In the genomic region with DNA sequence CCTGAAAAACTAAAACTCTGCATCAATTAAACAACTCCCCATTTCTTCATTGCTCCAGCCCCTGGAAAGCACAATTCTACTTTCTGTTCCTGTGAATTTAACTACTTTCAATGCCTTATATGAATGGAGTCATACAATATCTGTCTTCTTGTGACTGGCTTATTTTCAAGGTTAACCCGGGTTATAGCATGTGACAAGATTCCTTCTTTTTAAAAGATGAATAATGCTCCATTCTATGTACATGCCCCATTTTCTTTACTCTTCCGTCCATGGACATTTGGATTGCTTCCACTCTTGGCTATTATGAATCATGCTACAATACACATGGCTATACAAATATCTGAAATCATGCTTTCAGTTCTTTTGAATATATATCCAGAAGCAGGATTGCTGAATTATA, we compare ENCODE assay signal across 13 cellular contexts.
DNase-seq lines count a peak whose midpoint lies in the region; TF ChIP-seq lines count a peak whose summit lies in the region.
"Had no signal": no experiment of that assay in that cellular context is flagged by ENCODE, and none has a peak within 500 bp of the region (broad histone marks: within the 10 kb centered on the region; RNA-seq: fewer than 3 reads in every experiment).

No MANE protein-coding gene starts in this region.

- H3K27me3 ChIP-seq in BE2C (no peaks in the 10 kb centered on the region), H7 (ENCODE audit: control insufficient read depth, insufficient read depth, low read length) (no peaks in the 10 kb centered on the region)
- H3K27me3 ChIP-seq: BLaER1 had no signal

- H3K4me3 ChIP-seq in fibroblast of the aortic adventitia (ENCODE audit: low read depth, low read length): no peak overlapping the region
- no peak overlapping the region for H3K4me3 ChIP-seq in BE2C (ENCODE audit: low read depth, low read length)
- no peak overlapping the region for H3K4me3 ChIP-seq in H7 (ENCODE audit: insufficient read depth, low read depth, low read length)
- H3K4me3 ChIP-seq: BLaER1 had no signal

- TF ChIP-seq CTCF in fibroblast of the aortic adventitia (IDR thresholded peaks at IDR 0.05; ENCODE audit: insufficient read depth, low read length) (no peak), BE2C (IDR thresholded peaks at IDR 0.05; ENCODE audit: low read depth, low read length) (no peak)

- no peaks in the 10 kb centered on the region for H3K4me1 ChIP-seq in BE2C
- H3K4me1 ChIP-seq: BLaER1 had no signal

- H3K36me3 ChIP-seq in BE2C: no peaks in the 10 kb centered on the region
- no peaks in the 10 kb centered on the region for H3K36me3 ChIP-seq in H7 (replicated peaks; ENCODE audit: control insufficient read depth, insufficient read depth, low read length)
- H3K36me3 ChIP-seq: BLaER1 had no signal

- DNase-seq in M059J (ENCODE audit: low read depth): peak; percentile 7
- DNase-seq in RPMI7951 (ENCODE audit: low read depth): peak; percentile 19
- DNase-seq in fibroblast of the aortic adventitia (ENCODE audit: low read depth): peak; percentile 6
- no peak for DNase-seq in BE2C
- no peak for DNase-seq in H7
- DNase-seq in activated CD4-positive, alpha-beta T cell treated with anti-CD3 and anti-CD28 coated beads for 1 hour: no peak
- DNase-seq: CD4-positive, CD25-positive, alpha-beta regulatory T cell; CD8-positive, alpha-beta T cell; DMS 273 treated with DMSO at 0.1 percent for 48 hours; DND-41; GOT3; HCEC 1CT had no signal

- H3K9me3 ChIP-seq in BE2C: no peaks in the 10 kb centered on the region

Comparison
In these comparisons a context has a peak if more than half of its experiments do, and no peak if none do; other contexts are left out.
1. DNase-seq: peak in M059J (single experiment), RPMI7951 (single experiment) and fibroblast of the aortic adventitia (single experiment); none in BE2C (single experiment), H7 (single experiment) and activated CD4-positive, alpha-beta T cell treated with anti-CD3 and anti-CD28 coated beads for 1 hour (single experiment).